In genomic region chr12:13250416-13250815, GRCh38 we compare ENCODE assay signal across 19 cellular contexts. TPM values are rescaled to one million over a fixed set of nuclear protein-coding genes. Genes with fewer than 3 reads are reported as not detected.
A peak's percentile ranks its signal among the peaks of the same experiment; 100 is the strongest.
DNase-seq lines count a peak whose midpoint lies in the region; ATAC-seq, FAIRE-seq and TF ChIP-seq lines count a peak whose summit lies in the region.
"Had no signal": no experiment of that assay in that cellular context is flagged by ENCODE, and none has a peak within 500 bp of the region (broad histone marks: within the 10 kb centered on the region; RNA-seq: fewer than 3 reads in every experiment).

No MANE protein-coding gene starts in this region.

- dilution Hi-C loops in IMR-90 (cut with HindIII; ENCODE audit: low sequenced_read_pairs, unreplicated experiment) = no loop called here

- DNase-seq in AG20443 (ENCODE audit: low spot score) = peak; percentile 78
- peak; percentile 84 for DNase-seq in IMR-90
- DNase-seq in bronchial epithelial cell (ENCODE audit: low read depth) = peak; percentile 92
- DNase-seq in left colon = no peak
- DNase-seq in esophagus squamous epithelium (lab: John Stamatoyannopoulos, UW) = no peak
- DNase-seq in DMS79 treated with DMSO at 0.1 percent for 48 hours (lab: John Stamatoyannopoulos, UW) = no peak
- no peak for DNase-seq in NOMO-1 treated with dmso at 0.1 percent for 144 hours (lab: John Stamatoyannopoulos, UW; ENCODE audit: unreplicated experiment)
- DNase-seq: activated CD8-positive, alpha-beta T cell treated with anti-CD3 and anti-CD28 coated beads for 36 hours; activated effector memory CD4-positive, alpha-beta T cell treated with Interleukin-2 at 50 U/mL for 16 hours; effector memory CD4-positive, alpha-beta T cell; heart right ventricle; left ventricle myocardium inferior; NCI-H2081 treated with DMSO at 0.1 percent for 48 hours; NCI-H748 treated with DMSO at 0.1 percent for 48 hours; psoas muscle had no signal

- H3K9me3 ChIP-seq in IMR-90 (ENCODE audit: control insufficient read depth, insufficient read depth, low read length) (no peaks in the 10 kb centered on the region), esophagus squamous epithelium (no peaks in the 10 kb centered on the region)
- H3K9me3 ChIP-seq: BLaER1 treated with 17β-estradiol and CSF1 and Interleukin-3, amounts not matched to agents 10 nM and 100 nM; heart right ventricle; left ventricle myocardium inferior; psoas muscle had no signal

- peak overlapping the region in 1 of 2 experiments; percentile 40; a peak in 2 of 4 replicates for H4K8ac ChIP-seq in IMR-90 (ENCODE audit: low read depth in 2 of 2, low read length in 2 of 2)

- H2BK20ac ChIP-seq in IMR-90 (ENCODE audit: low read depth, low read length) = peak overlapping the region; percentile 80; the same call in 1 of the 2 replicates

- TF ChIP-seq POLR2A in IMR-90 (IDR thresholded peaks at IDR 0.05; ENCODE audit: low read depth, low read length) = no peak
- no peak for TF ChIP-seq POLR2A in esophagus squamous epithelium (IDR thresholded peaks at IDR 0.05)

- H3K4me3 ChIP-seq in IMR-90 (ENCODE audit: insufficient read depth, low read depth, low read length) (no peak overlapping the region), bronchial epithelial cell (ENCODE audit: low read depth, low read length) (no peak overlapping the region), esophagus squamous epithelium (no peak overlapping the region)
- H3K4me3 ChIP-seq: BLaER1 treated with 17β-estradiol and CSF1 and Interleukin-3, amounts not matched to agents 10 nM and 100 nM; heart right ventricle; left ventricle myocardium inferior; psoas muscle had no signal

- no peaks in the 10 kb centered on the region; the same call in none of the 2 replicates for H3K9me1 ChIP-seq in IMR-90 (ENCODE audit: insufficient read depth, low read length)

- ATAC-seq in IMR-90 (ENCODE audit: low read depth) (peak; percentile 77), left colon (peak; percentile 50), GM18858 (IDR thresholded peaks at IDR 0.05; ENCODE audit: unreplicated experiment) (no peak)
- ATAC-seq: activated CD8-positive, alpha-beta T cell treated with anti-CD3 and anti-CD28 coated beads for 36 hours; heart right ventricle; psoas muscle had no signal

- H3K4me1 ChIP-seq in IMR-90 (ENCODE audit: control insufficient read depth, insufficient read depth, low read length) = peaks cover 2% of the 10 kb centered on the region; the same call in 1 of the 2 replicates
- H3K4me1 ChIP-seq in esophagus squamous epithelium = no peaks in the 10 kb centered on the region
- H3K4me1 ChIP-seq: BLaER1 treated with 17β-estradiol and CSF1 and Interleukin-3, amounts not matched to agents 10 nM and 100 nM; psoas muscle had no signal

- no peak overlapping the region for H4K5ac ChIP-seq in IMR-90 (ENCODE audit: low read depth, low read length)

- H3K56ac ChIP-seq in IMR-90 (ENCODE audit: extremely low read depth, insufficient read depth, low read length) = no peak overlapping the region

- 0 out of 2 replicates have a peak overlapping the region, but pooled peaks have one; percentile 7 for H3K23ac ChIP-seq in IMR-90 (ENCODE audit: low read depth, low read length)

- H2AFZ ChIP-seq in IMR-90 (replicated peaks; ENCODE audit: low read length, poor library complexity) = peak overlapping the region; percentile 71

- peak overlapping the region; percentile 65 for H2BK120ac ChIP-seq in IMR-90 (ENCODE audit: low read depth, low read length)

- no peaks in the 10 kb centered on the region for H3K27me3 ChIP-seq in IMR-90 (ENCODE audit: control insufficient read depth, insufficient read depth, low read length)
- no peaks in the 10 kb centered on the region for H3K27me3 ChIP-seq in bronchial epithelial cell (ENCODE audit: control insufficient read depth, insufficient read depth, low read length)
- no peaks in the 10 kb centered on the region for H3K27me3 ChIP-seq in esophagus squamous epithelium
- H3K27me3 ChIP-seq: BLaER1 treated with 17β-estradiol and CSF1 and Interleukin-3, amounts not matched to agents 10 nM and 100 nM had no signal

- peak; percentile 18 for FAIRE-seq in bronchial epithelial cell (lab: Jason Lieb, UNC)
- FAIRE-seq: GM19239, TTC549 had no signal

- no peak overlapping the region for H3K4me2 ChIP-seq in IMR-90 (ENCODE audit: low read depth, low read length)
- H3K4me2 ChIP-seq: BLaER1 treated with 17β-estradiol and CSF1 and Interleukin-3, amounts not matched to agents 10 nM and 100 nM had no signal

- BruUV-seq in IMR-90 (replicated peaks; lab: Mats Ljungman, UMichigan) = no TSS peak

- intact Hi-C loops in IMR-90 (cut with micrococcal nuclease) (no loop called here), left colon (cut with DNase I, micrococcal nuclease) (no loop called here), esophagus squamous epithelium (cut with DNase I) (no loop called here)

- no peak overlapping the region for H3K9ac ChIP-seq in IMR-90 (ENCODE audit: low read depth, low read length)
- H3K9ac ChIP-seq: BLaER1 treated with 17β-estradiol and CSF1 and Interleukin-3, amounts not matched to agents 10 nM and 100 nM had no signal

- in situ Hi-C loops in IMR-90 (cut with MboI; ENCODE audit: low sequenced_read_pairs) = no loop called here

- H3K4ac ChIP-seq in IMR-90 (ENCODE audit: low read depth, low read length) = peak overlapping the region; percentile 77

- H3K18ac ChIP-seq in IMR-90 (ENCODE audit: low read depth, low read length) = no peak overlapping the region

- H3K36me3 ChIP-seq in IMR-90 (ENCODE audit: control insufficient read depth, insufficient read depth, low read length) (no peaks in the 10 kb centered on the region), bronchial epithelial cell (ENCODE audit: control insufficient read depth, insufficient read depth, low read length) (no peaks in the 10 kb centered on the region), esophagus squamous epithelium (no peaks in the 10 kb centered on the region)
- H3K36me3 ChIP-seq: BLaER1 treated with 17β-estradiol and CSF1 and Interleukin-3, amounts not matched to agents 10 nM and 100 nM; heart right ventricle; left ventricle myocardium inferior had no signal

- peak overlapping the region; percentile 5; the same call in 1 of the 3 replicates for H2BK15ac ChIP-seq in IMR-90 (ENCODE audit: low read depth, low read length)

- no CpG with 5 or more reads among the region's 1 CpG for WGBS in IMR-90 (ENCODE audit: extremely low coverage in 2 of 2, insufficient read length in 1 of 2), 2 experiments
- 83 to 86% methylated on average over 1 of the region's 1 CpG for WGBS in esophagus squamous epithelium, 2 donors

- H2AK9ac ChIP-seq in IMR-90 (replicated peaks; ENCODE audit: low read depth, low read length, poor library complexity) = no peak overlapping the region

- H2AK5ac ChIP-seq in IMR-90 (ENCODE audit: low read depth, low read length) = 0 out of 2 replicates have a peak overlapping the region, but pooled peaks have one; percentile 0

- POLR2A ChIA-PET in IMR-90 (lab: Charles Lee; ENCODE audit: unreplicated experiment) = no interaction called here

- no peak for TF ChIP-seq CTCF in IMR-90 (conservative IDR thresholded peaks at IDR 0.05; ENCODE audit: low read depth, low read length)
- TF ChIP-seq CTCF in bronchial epithelial cell (IDR thresholded peaks at IDR 0.05; ENCODE audit: insufficient read depth, low read length, severe bottlenecking) = no peak
- no peak for TF ChIP-seq CTCF in esophagus squamous epithelium (IDR thresholded peaks at IDR 0.05)

- H3K14ac ChIP-seq in IMR-90 (replicated peaks; ENCODE audit: low read depth, low read length) = peak overlapping the region; percentile 41; the same call in 1 of the 2 replicates

- no peaks in the 10 kb centered on the region for H3K79me1 ChIP-seq in IMR-90 (ENCODE audit: low read depth in 1 of 2, low read length in 2 of 2)

- H3K27ac ChIP-seq in IMR-90 (ENCODE audit: insufficient read depth, low read length) = no peak overlapping the region
- H3K27ac ChIP-seq in esophagus squamous epithelium = no peak overlapping the region
- H3K27ac ChIP-seq: BLaER1 treated with 17β-estradiol and CSF1 and Interleukin-3, amounts not matched to agents 10 nM and 100 nM; heart right ventricle; left ventricle myocardium inferior; psoas muscle had no signal

- no peak for TF ChIP-seq RAD21 in IMR-90 (IDR thresholded peaks at IDR 0.05; ENCODE audit: low read length)

- CTCF ChIA-PET in IMR-90 (lab: Yijun Ruan, JAX) = no interaction called here

- peak overlapping the region; percentile 68 for H2BK5ac ChIP-seq in IMR-90 (ENCODE audit: low read depth, low read length, poor library complexity, severe bottlenecking)

- no peaks in the 10 kb centered on the region for H4K20me1 ChIP-seq in IMR-90 (ENCODE audit: insufficient read depth, low read length)
- H4K20me1 ChIP-seq: BLaER1 treated with 17β-estradiol and CSF1 and Interleukin-3, amounts not matched to agents 10 nM and 100 nM had no signal

- H4K91ac ChIP-seq in IMR-90 (ENCODE audit: insufficient read depth, low read depth, low read length) = 0 out of 2 replicates have a peak overlapping the region, but pooled peaks have one; percentile 44

TF ChIP-seq in IMR-90, 13 proteins besides CTCF, POLR2A, EP300 and RAD21:
- TF ChIP-seq NFE2L2 (IDR thresholded peaks at IDR 0.05; ENCODE audit: low read depth, low read length) (no peak), RCOR1 (IDR thresholded peaks at IDR 0.05; ENCODE audit: insufficient replicate concordance, low read length) (no peak), FOS (IDR thresholded peaks at IDR 0.05; ENCODE audit: low read depth, low read length) (0 out of 2 replicates have a peak, but pooled peaks have one; percentile 25)
TF ChIP-seq in IMR-90: peak in this region for 1.

RNA-seq across cellular contexts. Expression of gene EMP1, which starts 53.9 kb away (rescaled TPM):
- total RNA-seq in IMR-90 (2012; rRNA removed) = 137 and 570 TPM in 2 replicates
- 106 and 201 TPM in 2 replicates for polyA plus RNA-seq in IMR-90 (2012; rRNA removed)
- polyA plus RNA-seq in IMR-90 (2012; cell fraction: cytosol; rRNA removed) = 69.6 and 82.0 TPM in 2 replicates
- 81.8 and 230 TPM in 2 replicates for polyA plus RNA-seq in IMR-90 (2012; cell fraction: nucleus; rRNA removed; ENCODE audit: low replicate concordance)
- total RNA-seq in bronchial epithelial cell = 15.6 and 21.3 TPM in 2 replicates
- total RNA-seq in left colon = 1,000 to 10,000 TPM in 1 of 2 donors, 100 to 1,000 TPM in 1; 459 to 1,135 TPM
- 1,000 to 10,000 TPM; 2,742 to 8,541 (median 3,206) TPM for total RNA-seq in esophagus squamous epithelium

Comparison
In these comparisons a context has a peak if more than half of its experiments do, and no peak if none do; other contexts are left out.
1. DNase-seq: peak in AG20443 (single experiment), IMR-90 (single experiment) and bronchial epithelial cell (single experiment); none in left colon (0 of 2), esophagus squamous epithelium (single experiment), DMS79 treated with DMSO at 0.1 percent for 48 hours (single experiment) and NOMO-1 treated with dmso at 0.1 percent for 144 hours (single experiment).